14 cellular contexts compared by ENCODE assay signal in the genomic region with DNA sequence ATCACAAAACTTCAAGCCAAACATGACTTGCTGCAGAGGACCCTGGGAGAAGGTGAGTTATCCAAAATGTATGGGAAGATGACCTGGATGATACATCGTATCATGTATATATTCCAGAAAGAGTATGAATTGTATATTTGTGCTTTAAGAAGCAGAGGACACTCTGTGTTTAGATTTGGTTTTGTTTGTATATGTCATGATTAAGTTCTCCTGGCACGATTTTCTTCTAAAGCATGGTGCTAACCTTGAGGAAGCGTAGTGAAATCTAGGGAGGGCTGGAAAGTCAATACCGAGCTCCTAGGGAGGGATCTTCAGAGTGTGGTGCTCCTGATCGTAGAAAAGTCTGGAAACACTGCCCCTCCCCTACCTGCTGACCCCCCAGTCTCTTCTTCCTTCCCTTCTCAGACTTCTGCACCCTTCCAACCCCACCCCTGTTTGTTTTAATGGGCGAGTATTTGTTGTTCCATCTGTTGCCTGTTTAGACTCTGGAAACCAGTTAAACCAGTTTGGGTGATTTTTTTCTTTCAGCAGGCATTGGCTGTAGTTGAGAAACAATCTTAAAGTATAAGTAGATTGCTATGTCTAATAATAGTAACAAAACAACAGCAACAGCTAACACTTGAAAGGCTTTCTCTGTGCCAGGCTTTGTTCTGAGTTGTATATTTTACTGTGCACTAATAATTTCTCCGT.
A peak's percentile ranks its signal among the peaks of the same experiment; 100 is the strongest.
DNase-seq lines count a peak whose midpoint lies in the region; ATAC-seq, FAIRE-seq and TF ChIP-seq lines count a peak whose summit lies in the region.
"Had no signal": no experiment of that assay in that cellular context is flagged by ENCODE, and none has a peak within 500 bp of the region (broad histone marks: within the 10 kb centered on the region; RNA-seq: fewer than 3 reads in every experiment).

No MANE protein-coding gene starts in this region.

- no peaks in the 10 kb centered on the region for H3K9me2 ChIP-seq in OCI-LY7 (ENCODE audit: insufficient read depth, low read length)

- no peaks in the 10 kb centered on the region for H4K20me1 ChIP-seq in OCI-LY7 (ENCODE audit: insufficient read depth, low read length)

- H3K27ac Mint-ChIP-seq in WTC11, result peak overlapping the region; percentile 80
- H3K27ac Mint-ChIP-seq in activated T-cell treated with anti-CD3 and anti-CD28 coated beads, Interleukin-2, amount 50 U/mL, for 72 hours, result no peak overlapping the region
- H3K27ac Mint-ChIP-seq: CD4-positive, CD25-positive, alpha-beta regulatory T cell had no signal

- peaks cover 0 to 13% (median 10%) of the 10 kb centered on the region in 4 donors for H3K36me3 ChIP-seq in stomach
- H3K36me3 ChIP-seq in OCI-LY7 (ENCODE audit: insufficient read depth, low read length), result no peaks in the 10 kb centered on the region

- peaks cover 14 to 47% (median 33%) of the 10 kb centered on the region in 4 donors for H3K4me1 ChIP-seq in stomach
- H3K4me1 ChIP-seq in OCI-LY7 (ENCODE audit: insufficient read depth, low read length, poor library complexity, severe bottlenecking), result no peaks in the 10 kb centered on the region

- H3K4me2 ChIP-seq in OCI-LY7 (ENCODE audit: low read length), result no peak overlapping the region

- H2AFZ ChIP-seq in OCI-LY7 (ENCODE audit: low read length), result no peak overlapping the region

- no TSS peak for BruUV-seq in OCI-LY7 (replicated peaks; lab: Mats Ljungman, UMichigan)

- TF ChIP-seq POLR2A in stomach (IDR thresholded peaks at IDR 0.05), result no peak
- TF ChIP-seq POLR2A in erythroblast (IDR thresholded peaks at IDR 0.05; ENCODE audit: low read length), result no peak

- H3K9me3 ChIP-seq in stomach, result no peaks in the 10 kb centered on the region
- no peaks in the 10 kb centered on the region for H3K9me3 ChIP-seq in OCI-LY7 (ENCODE audit: low read length)

- H3K36me3 Mint-ChIP-seq in WTC11, result peaks cover 14% of the 10 kb centered on the region
- H3K36me3 Mint-ChIP-seq in activated T-cell treated with anti-CD3 and anti-CD28 coated beads, Interleukin-2, amount 50 U/mL, for 72 hours (ENCODE audit: insufficient read depth in 2 of 2), result no peaks in the 10 kb centered on the region
- H3K36me3 Mint-ChIP-seq: CD4-positive, CD25-positive, alpha-beta regulatory T cell had no signal

- no peak for TF ChIP-seq EP300 in stomach (IDR thresholded peaks at IDR 0.05)

- peaks cover 9% of the 10 kb centered on the region for H3K9me3 Mint-ChIP-seq in WTC11
- H3K9me3 Mint-ChIP-seq in activated T-cell treated with anti-CD3 and anti-CD28 coated beads, Interleukin-2, amount 50 U/mL, for 72 hours, result no peaks in the 10 kb centered on the region
- H3K9me3 Mint-ChIP-seq: CD4-positive, CD25-positive, alpha-beta regulatory T cell had no signal

- POLR2A ChIA-PET in WTC11 (lab: Charles Lee), result interaction anchor here (0.6 kb wide), 1 partner anchor 452 kb away, joined by 4 read pairs; no protein-coding TSS in a partner anchor
- POLR2A ChIA-PET in OCI-LY7 (lab: Charles Lee), result no interaction called here

- H3K4me3 Mint-ChIP-seq in WTC11, result no peak overlapping the region
- H3K4me3 Mint-ChIP-seq in activated T-cell treated with anti-CD3 and anti-CD28 coated beads, Interleukin-2, amount 50 U/mL, for 72 hours, result no peak overlapping the region
- H3K4me3 Mint-ChIP-seq: CD4-positive, CD25-positive, alpha-beta regulatory T cell had no signal

- no peaks in the 10 kb centered on the region for H3K27me3 Mint-ChIP-seq in WTC11 (ENCODE audit: low read depth)
- peaks cover 16% of the 10 kb centered on the region for H3K27me3 Mint-ChIP-seq in activated T-cell treated with anti-CD3 and anti-CD28 coated beads, Interleukin-2, amount 50 U/mL, for 72 hours (ENCODE audit: low read depth)

- no peak for TF ChIP-seq CTCF in WTC11 (IDR thresholded peaks at IDR 0.05)
- no peak for TF ChIP-seq CTCF in stomach (IDR thresholded peaks at IDR 0.05)
- no peak for TF ChIP-seq CTCF in OCI-LY7 (conservative IDR thresholded peaks at IDR 0.05; ENCODE audit: low read length)

- ATAC-seq in WTC11, result peak; percentile 58
- no peak for ATAC-seq in activated T-cell treated with anti-CD3 and anti-CD28 coated beads, Interleukin-2, amount 50 U/mL, for 72 hours (replicated peaks in 1 of 2)

- H3K4me1 Mint-ChIP-seq in WTC11, result peaks cover 33% of the 10 kb centered on the region
- H3K4me1 Mint-ChIP-seq in activated T-cell treated with anti-CD3 and anti-CD28 coated beads, Interleukin-2, amount 50 U/mL, for 72 hours (ENCODE audit: low read depth), result no peaks in the 10 kb centered on the region
- H3K4me1 Mint-ChIP-seq: CD4-positive, CD25-positive, alpha-beta regulatory T cell had no signal

- intact Hi-C loops in stomach (cut with DNase I; ENCODE audit: low total_unique reads), result no loop called here
- intact Hi-C loops in OCI-LY7 (cut with micrococcal nuclease; ENCODE audit: unreplicated experiment), result no loop called here

- FAIRE-seq in frontal cortex (lab: Jason Lieb, UNC), result no peak
- FAIRE-seq: endometrium had no signal

- H3K27ac ChIP-seq in stomach (peak overlapping the region; percentile 32 to 83 (median 72)), OCI-LY7 (ENCODE audit: low read depth, low read length, poor library complexity, severe bottlenecking) (no peak overlapping the region)

- CTCF ChIA-PET in WTC11 (lab: Charles Lee), result no interaction called here
- CTCF ChIA-PET in OCI-LY7 (lab: Charles Lee; ENCODE audit: unreplicated experiment), result no interaction called here

- H3K79me2 ChIP-seq in OCI-LY7 (ENCODE audit: insufficient read depth, low read depth, low read length), result no peaks in the 10 kb centered on the region

- DNase-seq in HT-29 (ENCODE audit: low spot score) (peak; percentile 93), WTC11 (ENCODE audit: low spot score) (no peak), iPS DF 19.7 (ENCODE audit: low read depth, low spot score) (peak; percentile 12), stomach (peak; percentile 36), OCI-LY7 (ENCODE audit: low spot score) (no peak), erythroblast (lab: John Stamatoyannopoulos, UW) (no peak), frontal cortex (ENCODE audit: low spot score in 2 of 2) (no peak)
- DNase-seq in activated T-cell treated with anti-CD3 and anti-CD28 coated beads, Interleukin-2, amount 50 U/mL, for 72 hours, result no peak
- DNase-seq: activated CD8-positive, alpha-beta memory T cell treated with anti-CD3 and anti-CD28 coated beads for 24 hours; CD4-positive, CD25-positive, alpha-beta regulatory T cell; NK-92 treated with Interleukin-12 subunit alpha and Interleukin-12 subunit beta, amount 100 ng/mL, for 24 hours; nucleus accumbens; stimulated activated CD4-positive, alpha-beta T cell treated with anti-CD3 and anti-CD28 coated beads, Interleukin-4, amount 100 ng/mL, for 1 hour had no signal

- H3K4me3 ChIP-seq in stomach (no peak overlapping the region), OCI-LY7 (ENCODE audit: low read depth, low read length, poor library complexity, severe bottlenecking) (no peak overlapping the region)

- WGBS in stomach, 5 donors, result 26 to 39% (median 28%) methylated on average over 7 of the region's 7 CpGs

- H3K27me3 ChIP-seq in stomach, result no peaks in the 10 kb centered on the region

TF ChIP-seq in WTC11, 78 proteins besides CTCF, POLR2A, EP300 and RAD21 (continues in another document):
- TF ChIP-seq, protein P1, sequence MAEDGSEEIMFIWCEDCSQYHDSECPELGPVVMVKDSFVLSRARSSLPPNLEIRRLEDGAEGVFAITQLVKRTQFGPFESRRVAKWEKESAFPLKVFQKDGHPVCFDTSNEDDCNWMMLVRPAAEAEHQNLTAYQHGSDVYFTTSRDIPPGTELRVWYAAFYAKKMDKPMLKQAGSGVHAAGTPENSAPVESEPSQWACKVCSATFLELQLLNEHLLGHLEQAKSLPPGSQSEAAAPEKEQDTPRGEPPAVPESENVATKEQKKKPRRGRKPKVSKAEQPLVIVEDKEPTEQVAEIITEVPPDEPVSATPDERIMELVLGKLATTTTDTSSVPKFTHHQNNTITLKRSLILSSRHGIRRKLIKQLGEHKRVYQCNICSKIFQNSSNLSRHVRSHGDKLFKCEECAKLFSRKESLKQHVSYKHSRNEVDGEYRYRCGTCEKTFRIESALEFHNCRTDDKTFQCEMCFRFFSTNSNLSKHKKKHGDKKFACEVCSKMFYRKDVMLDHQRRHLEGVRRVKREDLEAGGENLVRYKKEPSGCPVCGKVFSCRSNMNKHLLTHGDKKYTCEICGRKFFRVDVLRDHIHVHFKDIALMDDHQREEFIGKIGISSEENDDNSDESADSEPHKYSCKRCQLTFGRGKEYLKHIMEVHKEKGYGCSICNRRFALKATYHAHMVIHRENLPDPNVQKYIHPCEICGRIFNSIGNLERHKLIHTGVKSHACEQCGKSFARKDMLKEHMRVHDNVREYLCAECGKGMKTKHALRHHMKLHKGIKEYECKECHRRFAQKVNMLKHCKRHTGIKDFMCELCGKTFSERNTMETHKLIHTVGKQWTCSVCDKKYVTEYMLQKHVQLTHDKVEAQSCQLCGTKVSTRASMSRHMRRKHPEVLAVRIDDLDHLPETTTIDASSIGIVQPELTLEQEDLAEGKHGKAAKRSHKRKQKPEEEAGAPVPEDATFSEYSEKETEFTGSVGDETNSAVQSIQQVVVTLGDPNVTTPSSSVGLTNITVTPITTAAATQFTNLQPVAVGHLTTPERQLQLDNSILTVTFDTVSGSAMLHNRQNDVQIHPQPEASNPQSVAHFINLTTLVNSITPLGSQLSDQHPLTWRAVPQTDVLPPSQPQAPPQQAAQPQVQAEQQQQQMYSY (CRISPR knock-in tag; IDR thresholded peaks at IDR 0.05), result no peak
- TF ChIP-seq, protein P2, sequence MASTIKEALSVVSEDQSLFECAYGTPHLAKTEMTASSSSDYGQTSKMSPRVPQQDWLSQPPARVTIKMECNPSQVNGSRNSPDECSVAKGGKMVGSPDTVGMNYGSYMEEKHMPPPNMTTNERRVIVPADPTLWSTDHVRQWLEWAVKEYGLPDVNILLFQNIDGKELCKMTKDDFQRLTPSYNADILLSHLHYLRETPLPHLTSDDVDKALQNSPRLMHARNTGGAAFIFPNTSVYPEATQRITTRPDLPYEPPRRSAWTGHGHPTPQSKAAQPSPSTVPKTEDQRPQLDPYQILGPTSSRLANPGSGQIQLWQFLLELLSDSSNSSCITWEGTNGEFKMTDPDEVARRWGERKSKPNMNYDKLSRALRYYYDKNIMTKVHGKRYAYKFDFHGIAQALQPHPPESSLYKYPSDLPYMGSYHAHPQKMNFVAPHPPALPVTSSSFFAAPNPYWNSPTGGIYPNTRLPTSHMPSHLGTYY (CRISPR knock-in tag; IDR thresholded peaks at IDR 0.05), result no peak
- no peak for TF ChIP-seq NR1H2 (CRISPR knock-in tag; IDR thresholded peaks at IDR 0.05)
- no peak for TF ChIP-seq MYBL2 (CRISPR knock-in tag; IDR thresholded peaks at IDR 0.05)
- no peak for TF ChIP-seq ZNF219 (CRISPR knock-in tag; IDR thresholded peaks at IDR 0.05; ENCODE audit: borderline replicate concordance)
- no peak for TF ChIP-seq NFYB (CRISPR knock-in tag; conservative IDR thresholded peaks at IDR 0.05; ENCODE audit: low read depth)
- no peak for TF ChIP-seq ZNF416 (CRISPR knock-in tag; IDR thresholded peaks at IDR 0.05)

Comparison
In these comparisons a context has a peak if more than half of its experiments do, and no peak if none do; other contexts are left out.
1. DNase-seq: peak in HT-29 (single experiment), iPS DF 19.7 (single experiment) and stomach (single experiment); none in WTC11 (single experiment), OCI-LY7 (single experiment), activated T-cell treated with anti-CD3 and anti-CD28 coated beads, Interleukin-2, amount 50 U/mL, for 72 hours (0 of 2), erythroblast (0 of 2) and frontal cortex (0 of 2).